ENCODE assay signal across 19 cellular contexts in the genomic region with DNA sequence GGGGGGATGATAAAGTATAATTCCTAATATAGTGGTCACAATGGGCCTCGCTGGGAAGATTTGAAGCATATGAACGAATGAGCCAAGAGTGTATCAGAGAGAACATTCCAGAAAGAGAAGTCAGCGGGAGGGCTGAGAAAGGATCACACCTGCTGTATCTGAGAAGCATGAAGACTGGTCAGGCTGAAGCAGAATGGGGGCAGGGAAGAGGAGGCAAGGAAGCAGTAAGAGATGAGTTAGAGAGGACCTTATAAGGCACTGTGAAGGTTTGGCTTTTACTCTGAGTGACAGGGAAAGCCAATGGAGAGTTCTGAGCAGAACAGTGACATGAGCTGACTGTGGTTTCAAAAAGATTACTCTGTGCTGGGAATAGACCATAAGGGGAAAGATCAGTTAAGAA.
A peak's percentile ranks its signal among the peaks of the same experiment; 100 is the strongest.
DNase-seq lines count a peak whose midpoint lies in the region; ATAC-seq, FAIRE-seq and TF ChIP-seq lines count a peak whose summit lies in the region.
"Had no signal": no experiment of that assay in that cellular context is flagged by ENCODE, and none has a peak within 500 bp of the region (broad histone marks: within the 10 kb centered on the region; RNA-seq: fewer than 3 reads in every experiment).

No MANE protein-coding gene starts in this region.

- BruUV-seq in Calu3 (replicated peaks; lab: Mats Ljungman, UMichigan) = no TSS peak

- H3K9me1 ChIP-seq in keratinocyte (ENCODE audit: control insufficient read depth, extremely low read depth, insufficient read depth, low read length) = no peaks in the 10 kb centered on the region

- H3K4me3 ChIP-seq in cardiac fibroblast (replicated peaks in 1 of 2; ENCODE audit: low read depth in 2 of 2, low read length in 2 of 2) (no peak overlapping the region), keratinocyte (ENCODE audit: control insufficient read depth in 2 of 3, extremely low read depth in 1 of 3, insufficient read depth in 2 of 3, low read depth in 1 of 3, low read length in 3 of 3) (no peak overlapping the region)
- H3K4me3 ChIP-seq: gastrocnemius medialis had no signal

- no peak overlapping the region for H3K27ac ChIP-seq in keratinocyte (ENCODE audit: control insufficient read depth, insufficient read depth, low read length)
- H3K27ac ChIP-seq: gastrocnemius medialis had no signal

- FAIRE-seq in keratinocyte (lab: Jason Lieb, UNC) = peak; percentile 20
- FAIRE-seq: endometrium, islet of Langerhans had no signal

- no peak overlapping the region for H3K9ac ChIP-seq in keratinocyte (ENCODE audit: control insufficient read depth, extremely low read depth, insufficient read depth, low read length)

- peaks cover 5% of the 10 kb centered on the region for H3K4me1 ChIP-seq in keratinocyte (ENCODE audit: control insufficient read depth, extremely low read depth, insufficient read depth, low read length)
- H3K4me1 ChIP-seq: gastrocnemius medialis had no signal

- dilution Hi-C loops in keratinocyte (cut with MboI; ENCODE audit: extremely low pct_ligation_motif_present, low sequenced_read_pairs) = no loop called here

- POLR2A ChIA-PET in activated CD4-positive, alpha-beta T cell treated with anti-CD3 and anti-CD28 coated beads, Interleukin-2, amount 10 ng/mL, durations not matched to agents 7 days and 5 days (lab: Charles Lee) = no interaction called here

- H4K20me1 ChIP-seq in keratinocyte (ENCODE audit: control insufficient read depth, extremely low read depth, insufficient read depth, low read length) = no peaks in the 10 kb centered on the region

- H3K27me3 Mint-ChIP-seq in activated CD4-positive, alpha-beta T cell treated with anti-CD3 and anti-CD28 coated beads, Interleukin-2, amount 10 ng/mL, durations not matched to agents 7 days and 5 days = no peaks in the 10 kb centered on the region
- H3K27me3 Mint-ChIP-seq in Calu3 (ENCODE audit: unreplicated experiment) = no peaks in the 10 kb centered on the region
- H3K27me3 Mint-ChIP-seq: CD4-positive, alpha-beta T cell; stimulated activated naive CD8-positive, alpha-beta T cell treated with anti-CD3 and anti-CD28 coated beads, Interleukin-15, Interleukin-2, amounts not matched to agents 100 ng/mL and 50 ng/mL, for 24 hours had no signal

- no peaks in the 10 kb centered on the region for H3K9me3 Mint-ChIP-seq in activated CD4-positive, alpha-beta T cell treated with anti-CD3 and anti-CD28 coated beads, Interleukin-2, amount 10 ng/mL, durations not matched to agents 7 days and 5 days
- no peaks in the 10 kb centered on the region for H3K9me3 Mint-ChIP-seq in Calu3 (ENCODE audit: low read depth, unreplicated experiment)
- H3K9me3 Mint-ChIP-seq: activated T-helper 2 cell treated with anti-CD3 and anti-CD28 coated beads, Interferon-gamma antibody, Interleukin-2, Interleukin-4, amounts not matched to agents 10 μg/mL and 5 μg/mL and 100 μg/mL, durations not matched to agents 14 hours and 24 hours and 36 hours; CD4-positive, alpha-beta T cell; mesothelial cell of epicardium; stimulated activated naive CD8-positive, alpha-beta T cell treated with anti-CD3 and anti-CD28 coated beads, Interleukin-15, Interleukin-2, amounts not matched to agents 100 ng/mL and 50 ng/mL, for 24 hours; T-helper 2 cell treated with Interferon-gamma antibody and Interleukin-4, amounts not matched to agents 5 μg/mL and 100 μg/mL, for 36 hours had no signal

- no peak overlapping the region for H3K27ac Mint-ChIP-seq in activated CD4-positive, alpha-beta T cell treated with anti-CD3 and anti-CD28 coated beads, Interleukin-2, amount 10 ng/mL, durations not matched to agents 7 days and 5 days
- H3K27ac Mint-ChIP-seq in Calu3 (ENCODE audit: unreplicated experiment) = no peak overlapping the region
- H3K27ac Mint-ChIP-seq: activated T-helper 2 cell treated with anti-CD3 and anti-CD28 coated beads, Interferon-gamma antibody, Interleukin-2, Interleukin-4, amounts not matched to agents 10 μg/mL and 5 μg/mL and 100 μg/mL, durations not matched to agents 14 hours and 24 hours and 36 hours; CD4-positive, alpha-beta T cell; mesothelial cell of epicardium; stimulated activated naive CD8-positive, alpha-beta T cell treated with anti-CD3 and anti-CD28 coated beads, Interleukin-15, Interleukin-2, amounts not matched to agents 100 ng/mL and 50 ng/mL, for 24 hours; T-helper 2 cell treated with Interferon-gamma antibody and Interleukin-4, amounts not matched to agents 5 μg/mL and 100 μg/mL, for 36 hours had no signal

- DNase-seq in AG08396 (ENCODE audit: low spot score) (peak; percentile 10), LHCN-M2 (ENCODE audit: low read depth) (peak; percentile 96), cardiac fibroblast (ENCODE audit: low read depth in 2 of 2) (peak; percentile 20 to 67), keratinocyte (ENCODE audit: low read depth, low spot score) (no peak), Calu3 (no peak)
- DNase-seq in activated CD4-positive, alpha-beta T cell treated with anti-CD3 and anti-CD28 coated beads, Interleukin-2, amount 10 ng/mL, durations not matched to agents 7 days and 5 days = no peak
- DNase-seq in stimulated activated CD4-positive, alpha-beta T cell treated with anti-CD3 and anti-CD28 coated beads, Interleukin-4, amount 100 ng/mL, for 24 hours = no peak
- DNase-seq: CD4-positive, alpha-beta T cell; gastrocnemius medialis; NCI-H187; NCI-H446; retina had no signal

- H3K79me2 ChIP-seq in keratinocyte (ENCODE audit: control insufficient read depth, insufficient read depth, low read length) = no peaks in the 10 kb centered on the region

- CTCF ChIA-PET in activated CD4-positive, alpha-beta T cell treated with anti-CD3 and anti-CD28 coated beads, Interleukin-2, amount 10 ng/mL, durations not matched to agents 7 days and 5 days (lab: Charles Lee) = no interaction called here
- CTCF ChIA-PET in Calu3 (lab: Charles Lee) = no interaction called here

- no peaks in the 10 kb centered on the region for H3K9me3 ChIP-seq in keratinocyte (ENCODE audit: control insufficient read depth, low read depth, low read length)
- H3K9me3 ChIP-seq: gastrocnemius medialis had no signal

- no peak for ATAC-seq in HG02870 (IDR thresholded peaks at IDR 0.05; ENCODE audit: unreplicated experiment)
- ATAC-seq: gastrocnemius medialis had no signal

- H2AFZ ChIP-seq in keratinocyte (ENCODE audit: control insufficient read depth, low read length) = peak overlapping the region; percentile 14

- intact Hi-C loops in Calu3 (cut with micrococcal nuclease; ENCODE audit: unreplicated experiment) = no loop called here

- no peaks in the 10 kb centered on the region for H3K36me3 Mint-ChIP-seq in activated CD4-positive, alpha-beta T cell treated with anti-CD3 and anti-CD28 coated beads, Interleukin-2, amount 10 ng/mL, durations not matched to agents 7 days and 5 days (ENCODE audit: low read depth)
- no peaks in the 10 kb centered on the region for H3K36me3 Mint-ChIP-seq in Calu3 (ENCODE audit: insufficient read depth, unreplicated experiment)

- H3K4me3 Mint-ChIP-seq in activated CD4-positive, alpha-beta T cell treated with anti-CD3 and anti-CD28 coated beads, Interleukin-2, amount 10 ng/mL, durations not matched to agents 7 days and 5 days = no peak overlapping the region
- no peak overlapping the region for H3K4me3 Mint-ChIP-seq in Calu3 (ENCODE audit: low read depth, unreplicated experiment)
- H3K4me3 Mint-ChIP-seq: CD4-positive, alpha-beta T cell; mesothelial cell of epicardium; stimulated activated naive CD8-positive, alpha-beta T cell treated with anti-CD3 and anti-CD28 coated beads, Interleukin-15, Interleukin-2, amounts not matched to agents 100 ng/mL and 50 ng/mL, for 24 hours; T-helper 2 cell treated with Interferon-gamma antibody and Interleukin-4, amounts not matched to agents 5 μg/mL and 100 μg/mL, for 36 hours had no signal

- no peaks in the 10 kb centered on the region for H3K4me1 Mint-ChIP-seq in activated CD4-positive, alpha-beta T cell treated with anti-CD3 and anti-CD28 coated beads, Interleukin-2, amount 10 ng/mL, durations not matched to agents 7 days and 5 days
- peaks cover 8% of the 10 kb centered on the region for H3K4me1 Mint-ChIP-seq in Calu3 (ENCODE audit: low read depth, unreplicated experiment)

- TF ChIP-seq CTCF in cardiac fibroblast (IDR thresholded peaks at IDR 0.05; ENCODE audit: low read depth, low read length) (no peak), keratinocyte (optimal IDR thresholded peaks at IDR 0.05 in 1 of 3, IDR thresholded peaks at IDR 0.05 in 1 of 3, conservative IDR thresholded peaks at IDR 0.05 in 1 of 3; ENCODE audit: extremely low read depth in 1 of 3, insufficient read depth in 2 of 3, low read length in 3 of 3) (no peak), Calu3 (IDR thresholded peaks at IDR 0.05; ENCODE audit: unreplicated experiment) (no peak)

- H3K4me2 ChIP-seq in keratinocyte (ENCODE audit: control insufficient read depth, extremely low read depth, insufficient read depth, low read depth, low read length) = no peak overlapping the region

- no peaks in the 10 kb centered on the region for H3K36me3 ChIP-seq in keratinocyte (ENCODE audit: control insufficient read depth in 2 of 2, extremely low read depth in 1 of 2, insufficient read depth in 2 of 2, low read length in 2 of 2)
- H3K36me3 ChIP-seq: gastrocnemius medialis had no signal

- H3K27me3 ChIP-seq in keratinocyte (ENCODE audit: control insufficient read depth, extremely low read depth, insufficient read depth, low read length) = no peaks in the 10 kb centered on the region
- H3K27me3 ChIP-seq: gastrocnemius medialis had no signal

Comparison
In these comparisons a context has a peak if more than half of its experiments do, and no peak if none do; other contexts are left out.
1. DNase-seq: peak in AG08396 (single experiment), LHCN-M2 (single experiment) and cardiac fibroblast (2 of 2); none in keratinocyte (single experiment), activated CD4-positive, alpha-beta T cell treated with anti-CD3 and anti-CD28 coated beads, Interleukin-2, amount 10 ng/mL, durations not matched to agents 7 days and 5 days (single experiment), Calu3 (single experiment) and stimulated activated CD4-positive, alpha-beta T cell treated with anti-CD3 and anti-CD28 coated beads, Interleukin-4, amount 100 ng/mL, for 24 hours (single experiment).